13 cellular contexts compared by ENCODE assay signal in genomic region chr7:1447551-1448244, GRCh38. TPM values are rescaled to one million over a fixed set of nuclear protein-coding genes. Genes with fewer than 3 reads are reported as not detected.
A peak's percentile ranks its signal among the peaks of the same experiment; 100 is the strongest.
DNase-seq lines count a peak whose midpoint lies in the region; ATAC-seq and TF ChIP-seq lines count a peak whose summit lies in the region.
"Had no signal": no experiment of that assay in that cellular context is flagged by ENCODE, and none has a peak within 500 bp of the region (broad histone marks: within the 10 kb centered on the region; RNA-seq: fewer than 3 reads in every experiment).

No MANE protein-coding gene starts in this region.

- peaks cover 10% of the 10 kb centered on the region for H3K4me1 ChIP-seq in left ventricle myocardium inferior
- H3K4me1 ChIP-seq in fibroblast of lung (ENCODE audit: control insufficient read depth, extremely low read depth, insufficient read depth, low read length): peaks cover 2% of the 10 kb centered on the region
- H3K4me1 ChIP-seq in neuronal stem cell (ENCODE audit: control insufficient read depth in 2 of 2, insufficient read depth in 1 of 2, low read depth in 1 of 2, low read length in 2 of 2): peaks cover 9 to 13% of the 10 kb centered on the region in 2 donors
- peaks cover 55% of the 10 kb centered on the region for H3K4me1 ChIP-seq in vagina

- WGBS in neuronal stem cell (ENCODE audit: extremely low coverage in 2 of 2, insufficient read length in 2 of 2, insufficient replicate concordance in 1 of 2), 2 donors: no CpG with 5 or more reads among the region's 15 CpGs

- H3K4me2 ChIP-seq in fibroblast of lung (ENCODE audit: extremely low read depth, insufficient read depth, low read length) (no peak overlapping the region), neuronal stem cell (ENCODE audit: insufficient read depth, low read length, poor library complexity, severe bottlenecking) (no peak overlapping the region)

- H3K4me3 ChIP-seq in left ventricle myocardium inferior (no peak overlapping the region), fibroblast of lung (replicated peaks in 1 of 4; ENCODE audit: control extremely low read depth in 1 of 4, insufficient read depth in 1 of 4, low read depth in 3 of 4, low read length in 4 of 4) (no peak overlapping the region), neuronal stem cell (ENCODE audit: low read length in 2 of 2) (no peak overlapping the region), vagina (no peak overlapping the region)

- H3K27ac ChIP-seq in left ventricle myocardium inferior (replicated peaks): peak overlapping the region; percentile 27
- H3K27ac ChIP-seq in fibroblast of lung (ENCODE audit: insufficient read depth, low read length): peak overlapping the region; percentile 34
- no peak overlapping the region for H3K27ac ChIP-seq in neuronal stem cell (replicated peaks; ENCODE audit: low read length)
- H3K27ac ChIP-seq in vagina: peak overlapping the region; percentile 74
- H3K27ac ChIP-seq: epithelial cell of prostate, VCaP had no signal

- peak overlapping the region; percentile 87 for H2BK5ac ChIP-seq in neuronal stem cell (ENCODE audit: low read length)

- peaks cover 3% of the 10 kb centered on the region for H3K79me1 ChIP-seq in neuronal stem cell (ENCODE audit: low read depth, low read length)

- peak overlapping the region; percentile 89 for H2AK5ac ChIP-seq in neuronal stem cell (ENCODE audit: low read depth, low read length)

- H3K79me2 ChIP-seq in fibroblast of lung (ENCODE audit: control insufficient read depth, insufficient read depth, low read length): peaks cover 19% of the 10 kb centered on the region

- no peak for ATAC-seq in HG02798 (IDR thresholded peaks at IDR 0.05; ENCODE audit: poor library complexity, unreplicated experiment)

- H3K4ac ChIP-seq in neuronal stem cell (ENCODE audit: low read length): no peak overlapping the region

- H2AFZ ChIP-seq in fibroblast of lung (ENCODE audit: low read length) (no peak overlapping the region), neuronal stem cell (ENCODE audit: low read length) (no peak overlapping the region)

- H3K9ac ChIP-seq in fibroblast of lung (ENCODE audit: insufficient read depth, low read length): no peak overlapping the region
- H3K9ac ChIP-seq in neuronal stem cell (ENCODE audit: low read depth, low read length, poor library complexity): no peak overlapping the region

- intact Hi-C loops in left ventricle myocardium inferior (cut with micrococcal nuclease): no loop called here
- intact Hi-C loops in cardiac septum (cut with DNase I): no loop called here
- intact Hi-C loops in vagina (cut with DNase I): no loop called here

- no peak for DNase-seq in left ventricle myocardium inferior
- DNase-seq in cardiac septum (ENCODE audit: low spot score): no peak
- peak in 1 of 2 donors; percentile 58 for DNase-seq in fibroblast of lung (ENCODE audit: low read depth in 2 of 2)
- no peak for DNase-seq in neuronal stem cell (ENCODE audit: low spot score)
- no peak for DNase-seq in vagina (ENCODE audit: extremely low spot score in 2 of 2)
- DNase-seq in HPDE6-E6E7 (ENCODE audit: extremely low spot score): no peak
- no peak for DNase-seq in NCI-H1092 treated with DMSO at 0.1 percent for 48 hours (lab: John Stamatoyannopoulos, UW)
- DNase-seq: activated CD8-positive, alpha-beta memory T cell treated with anti-CD3 and anti-CD28 coated beads, Interleukin-2, amount 10 ng/mL, durations not matched to agents 7 days and 5 days; activated naive CD4-positive, alpha-beta T cell treated with anti-CD3 and anti-CD28 coated beads, Interleukin-2, amount 50 U/mL, for 16 hours; stimulated activated naive CD4-positive, alpha-beta T cell had no signal

- TF ChIP-seq CTCF in left ventricle myocardium inferior (IDR thresholded peaks at IDR 0.05; ENCODE audit: borderline replicate concordance) (no peak), fibroblast of lung (conservative IDR thresholded peaks at IDR 0.05 in 1 of 2, IDR thresholded peaks at IDR 0.05 in 1 of 2; ENCODE audit: low read depth in 1 of 2, low read length in 2 of 2) (no peak), vagina (IDR thresholded peaks at IDR 0.05) (no peak)

- H2BK15ac ChIP-seq in neuronal stem cell (ENCODE audit: low read length): no peak overlapping the region

- no peak overlapping the region for H4K91ac ChIP-seq in neuronal stem cell (ENCODE audit: low read depth, low read length, poor library complexity)

- no peaks in the 10 kb centered on the region for H4K20me1 ChIP-seq in fibroblast of lung (ENCODE audit: control insufficient read depth, extremely low read depth, insufficient read depth, low read length)

- H3K18ac ChIP-seq in neuronal stem cell (ENCODE audit: low read length): peak overlapping the region; percentile 48

- no peak overlapping the region for H4K8ac ChIP-seq in neuronal stem cell (ENCODE audit: low read depth, low read length)

- H2BK12ac ChIP-seq in neuronal stem cell (ENCODE audit: low read length): no peak overlapping the region

- no peak overlapping the region for H3K14ac ChIP-seq in neuronal stem cell (ENCODE audit: low read length)

- TF ChIP-seq POLR2A in vagina (IDR thresholded peaks at IDR 0.05): no peak

- H3K9me3 ChIP-seq in left ventricle myocardium inferior (replicated peaks): no peaks in the 10 kb centered on the region
- no peaks in the 10 kb centered on the region for H3K9me3 ChIP-seq in fibroblast of lung (ENCODE audit: control insufficient read depth, insufficient read depth, low read depth, low read length)
- no peaks in the 10 kb centered on the region for H3K9me3 ChIP-seq in neuronal stem cell (replicated peaks in 1 of 2; ENCODE audit: control insufficient read depth in 2 of 2, insufficient read depth in 1 of 2, low read depth in 1 of 2, low read length in 2 of 2)
- H3K9me3 ChIP-seq in vagina: no peaks in the 10 kb centered on the region

- H3K36me3 ChIP-seq in left ventricle myocardium inferior (peaks cover 3% of the 10 kb centered on the region), fibroblast of lung (ENCODE audit: control insufficient read depth, insufficient read depth, low read length) (peaks cover 12% of the 10 kb centered on the region), neuronal stem cell (replicated peaks in 1 of 2; ENCODE audit: control insufficient read depth in 2 of 2, insufficient read depth in 2 of 2, low read length in 2 of 2) (no peaks in the 10 kb centered on the region), vagina (no peaks in the 10 kb centered on the region)

- no peak overlapping the region for H3K23ac ChIP-seq in neuronal stem cell (ENCODE audit: low read depth, low read length, poor library complexity)

- no peaks in the 10 kb centered on the region for H3K27me3 ChIP-seq in left ventricle myocardium inferior (ENCODE audit: low read depth)
- no peaks in the 10 kb centered on the region for H3K27me3 ChIP-seq in fibroblast of lung (ENCODE audit: control insufficient read depth, insufficient read depth, low read length)
- H3K27me3 ChIP-seq in neuronal stem cell (ENCODE audit: control insufficient read depth in 3 of 3, insufficient read depth in 3 of 3, low read depth in 1 of 3, low read length in 3 of 3): no peaks in the 10 kb centered on the region
- H3K27me3 ChIP-seq in vagina: no peaks in the 10 kb centered on the region

- H2BK120ac ChIP-seq in neuronal stem cell (ENCODE audit: low read depth, low read length): no peak overlapping the region

RNA-seq across cellular contexts. Expression of gene MICALL2, which starts 11.6 kb away (rescaled TPM):
- total RNA-seq in left ventricle myocardium inferior (8.3 TPM), cardiac septum (19.7 TPM), fibroblast of lung (48.0 and 60.1 TPM in 2 replicates), vagina (15.7 TPM)
- 11.0 and 11.7 TPM in 2 replicates for polyA plus RNA-seq in fibroblast of lung
- polyA plus RNA-seq in fibroblast of lung (2012): 15.6 and 22.9 TPM in 2 replicates
- polyA minus RNA-seq in fibroblast of lung (ENCODE audit: low replicate concordance): 5.8 and 26.0 TPM in 2 replicates
- 9.4 TPM for polyA plus RNA-seq in neuronal stem cell (2013, experiment 1 of 2)
- 10.1 TPM for polyA plus RNA-seq in neuronal stem cell (2013, experiment 2 of 2)

RNA-seq across cellular contexts. Expression of gene INTS1, which starts 56.5 kb away (rescaled TPM):
- 29.9 TPM for total RNA-seq in left ventricle myocardium inferior
- 54.7 TPM for total RNA-seq in cardiac septum
- 22.9 and 35.5 TPM in 2 replicates for total RNA-seq in fibroblast of lung
- polyA plus RNA-seq in fibroblast of lung: 7.1 and 16.2 TPM in 2 replicates
- polyA plus RNA-seq in fibroblast of lung (2012): 32.9 and 58.5 TPM in 2 replicates
- polyA minus RNA-seq in fibroblast of lung (ENCODE audit: low replicate concordance): 43.6 and 98.3 TPM in 2 replicates
- polyA plus RNA-seq in neuronal stem cell (2013, experiment 1 of 2): 25.3 TPM
- 24.4 TPM for polyA plus RNA-seq in neuronal stem cell (2013, experiment 2 of 2)
- total RNA-seq in vagina: 67.3 TPM
